Comparison of ENCODE assay signal across 23 cellular contexts in the genomic region with DNA sequence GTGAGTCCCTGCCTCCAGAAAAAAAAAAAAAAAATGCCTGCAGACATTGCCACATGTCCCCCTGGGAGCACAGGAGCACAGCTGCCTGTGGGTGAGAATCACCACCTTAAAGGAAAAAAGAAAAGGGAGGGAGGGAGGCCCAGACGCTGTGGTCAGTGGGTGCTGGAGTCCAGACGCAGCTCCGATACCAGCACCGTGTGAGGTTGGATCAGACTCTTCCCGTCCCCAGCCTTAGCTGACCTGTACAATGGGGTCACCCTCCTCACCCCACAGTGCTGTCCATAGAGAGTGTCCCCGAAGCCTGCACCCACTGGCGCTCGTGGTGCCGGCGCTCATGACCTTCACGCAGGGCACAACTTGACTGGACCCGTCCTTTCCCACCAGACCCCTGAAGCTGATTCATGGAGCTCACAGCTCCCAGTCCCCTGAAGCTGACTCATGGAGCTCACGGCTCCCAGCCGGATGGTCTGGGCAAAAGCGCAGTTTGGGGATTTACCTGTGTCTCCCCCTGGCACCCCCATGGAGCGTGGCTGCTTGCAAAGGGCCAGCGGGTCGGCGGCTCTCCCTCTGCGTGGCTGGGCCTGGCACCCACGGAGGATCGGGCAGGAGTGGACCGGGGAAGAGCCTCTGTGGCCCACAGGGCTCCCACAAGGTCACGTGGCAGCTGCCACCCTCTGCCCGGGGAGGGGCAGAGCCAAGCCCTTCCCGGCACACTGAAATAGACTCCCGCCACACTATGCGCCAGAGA.
"Had no signal": no experiment of that assay in that cellular context is flagged by ENCODE, and none has a peak within 500 bp of the region (broad histone marks: within the 10 kb centered on the region; RNA-seq: fewer than 3 reads in every experiment).

No MANE protein-coding gene starts in this region.

- H3K27me3 ChIP-seq: brain microvascular endothelial cell, heart left ventricle, neural progenitor cell, stomach, tibial nerve had no signal

- DNase-seq: activated CD4-positive, alpha-beta T cell treated with anti-CD3 and anti-CD28 coated beads, Interleukin-2, amount 50 U/mL, for 1 hour; activated CD4-positive, CD25-positive, alpha-beta regulatory T cell treated with anti-CD3 and anti-CD28 coated beads, Interleukin-2, amount 50 U/mL, for 72 hours; activated CD8-positive, alpha-beta memory T cell treated with anti-CD3 and anti-CD28 coated beads for 24 hours; activated CD8-positive, alpha-beta memory T cell treated with anti-CD3 and anti-CD28 coated beads, Interleukin-2, amount 50 U/mL, for 4 hours; activated T-cell treated with anti-CD3 and anti-CD28 coated beads, Interleukin-2, amount 50 U/mL, for 24 hours; aorta; brain microvascular endothelial cell; central memory CD4-positive, alpha-beta T cell; effector memory CD8-positive, alpha-beta T cell; heart left ventricle; lower lobe of right lung; naive thymus-derived CD4-positive, alpha-beta T cell; stimulated activated CD4-positive, alpha-beta T cell treated with anti-CD3 and anti-CD28 coated beads, Interleukin-15, amount 100 ng/mL, for 24 hours; stomach; T-cell; WERI-Rb-1 had no signal

- ATAC-seq: activated naive CD4-positive, alpha-beta T cell treated with anti-CD3 and anti-CD28 coated beads, Interleukin-2, amount 50 U/mL, for 72 hours; activated T-helper 17 cell treated with anti-CD3 and anti-CD28 coated beads, Interleukin-2, amount 50 U/mL, for 72 hours; effector memory CD8-positive, alpha-beta T cell; left lobe of liver; lower lobe of right lung; naive thymus-derived CD4-positive, alpha-beta T cell; stimulated activated memory B cell treated with anti-CD40 and anti-IgM and Interleukin-4, amounts not matched to agents 10 μg/mL and 1 μg/mL and 100 μg/mL, for 72 hours had no signal

- H3K9ac ChIP-seq: neural progenitor cell had no signal

- H3K27ac ChIP-seq: brain microvascular endothelial cell, heart left ventricle, lower lobe of right lung, neural progenitor cell, stomach, suprapubic skin, tibial nerve had no signal

- H3K9me3 ChIP-seq: heart left ventricle, lower lobe of right lung, stomach, suprapubic skin, tibial nerve had no signal

- H3K4me1 ChIP-seq: lower lobe of right lung, neural progenitor cell, stomach, suprapubic skin had no signal

- H3K36me3 ChIP-seq: brain microvascular endothelial cell, heart left ventricle, lower lobe of right lung, neural progenitor cell, stomach, WERI-Rb-1 had no signal

- H3K4me2 ChIP-seq: neural progenitor cell had no signal

- H3K4me3 ChIP-seq: heart left ventricle, lower lobe of right lung, neural progenitor cell, stomach, suprapubic skin, tibial nerve had no signal
